Comparison of ENCODE assay signal across 26 cellular contexts in genomic region chr2:11652555-11652954, GRCh38. TPM values are rescaled to one million over a fixed set of nuclear protein-coding genes. Genes with fewer than 3 reads are reported as not detected.
DNase-seq lines count a peak whose midpoint lies in the region; ATAC-seq and TF ChIP-seq lines count a peak whose summit lies in the region.
"Had no signal": no experiment of that assay in that cellular context is flagged by ENCODE, and none has a peak within 500 bp of the region (broad histone marks: within the 10 kb centered on the region; RNA-seq: fewer than 3 reads in every experiment).

No MANE protein-coding gene starts in this region.

- H3K9me2 ChIP-seq in GM23248 (ENCODE audit: insufficient read depth): no peaks in the 10 kb centered on the region

- in situ Hi-C loops in GM23248 (cut with MboI): no loop called here

- H3K9me3 ChIP-seq in GM23248 (ENCODE audit: low read depth) (no peaks in the 10 kb centered on the region), thyroid gland (no peaks in the 10 kb centered on the region)
- H3K9me3 ChIP-seq: esophagus squamous epithelium, ovary, Peyer's patch, stomach had no signal

- no peak for TF ChIP-seq CTCF in thyroid gland (IDR thresholded peaks at IDR 0.05)

- H3K4me1 ChIP-seq in GM23248 (ENCODE audit: insufficient read depth) (no peaks in the 10 kb centered on the region), thyroid gland (no peaks in the 10 kb centered on the region)
- H3K4me1 ChIP-seq: Peyer's patch had no signal

- peak; percentile 10 for DNase-seq in GM23248
- DNase-seq in astrocyte of the hippocampus (ENCODE audit: low read depth, low spot score): peak; percentile 76
- DNase-seq in globus pallidus (ENCODE audit: low spot score): peak; percentile 80
- peak; percentile 13 for DNase-seq in stromal cell of bone marrow (ENCODE audit: low read depth)
- DNase-seq in thyroid gland: no peak
- DNase-seq: activated CD4-positive, alpha-beta memory T cell treated with anti-CD3 and anti-CD28 coated beads for 36 hours; activated CD4-positive, alpha-beta T cell treated with anti-CD3 and anti-CD28 coated beads for 1 hour; activated CD8-positive, alpha-beta memory T cell treated with anti-CD3 and anti-CD28 coated beads, Interleukin-2, amount 50 U/mL, for 48 hours; activated naive CD4-positive, alpha-beta T cell treated with anti-CD3 and anti-CD28 coated beads, Interleukin-2, amount 10 ng/mL, durations not matched to agents 7 days and 5 days; DMS79 treated with DMSO at 0.1 percent for 48 hours; esophagus squamous epithelium; MV-4-11; NCI-H1436 treated with DMSO at 0.1 percent for 48 hours; NCI-H748 treated with DMSO at 0.1 percent for 48 hours; ovary; Peyer's patch; SIG-M5; stimulated activated CD4-positive, alpha-beta T cell treated with anti-CD3 and anti-CD28 coated beads, Interleukin-4, amount 100 ng/mL, for 1 hour; stomach had no signal

- intact Hi-C loops in thyroid gland (cut with DNase I): no loop called here

- H3K4me3 ChIP-seq in GM23248 (no peak overlapping the region), thyroid gland (replicated peaks in 1 of 3) (no peak overlapping the region)
- H3K4me3 ChIP-seq: esophagus squamous epithelium, ovary, Peyer's patch, stomach had no signal

- no peak overlapping the region for H2AFZ ChIP-seq in GM23248

- H3F3A ChIP-seq in GM23248 (ENCODE audit: insufficient read depth): no peaks in the 10 kb centered on the region

- H3K36me3 ChIP-seq in GM23248 (ENCODE audit: low read depth) (no peaks in the 10 kb centered on the region), thyroid gland (no peaks in the 10 kb centered on the region)
- H3K36me3 ChIP-seq: esophagus squamous epithelium, ovary, Peyer's patch, stomach had no signal

- no peak for ATAC-seq in HG03196 (IDR thresholded peaks at IDR 0.05; ENCODE audit: unreplicated experiment)
- ATAC-seq in HG03432 (IDR thresholded peaks at IDR 0.05; ENCODE audit: unreplicated experiment): no peak

- no peaks in the 10 kb centered on the region for H3K79me2 ChIP-seq in GM23248 (ENCODE audit: insufficient read depth)

- H3K27me3 ChIP-seq in GM23248 (replicated peaks; ENCODE audit: insufficient read depth): peaks cover 46% of the 10 kb centered on the region
- H3K27me3 ChIP-seq in thyroid gland: no peaks in the 10 kb centered on the region
- H3K27me3 ChIP-seq: ovary, Peyer's patch had no signal

- no peak overlapping the region for H3K9ac ChIP-seq in GM23248

- 2 to 4% methylated on average over 3 of the region's 3 CpGs for WGBS in GM23248 (ENCODE audit: low coverage in 1 of 2, low lambda C conversion rate in 2 of 2, missing lambda C conversion rate in 2 of 2), 2 experiments
- 53 to 67% methylated on average over 3 of the region's 3 CpGs for WGBS in thyroid gland, 2 donors

- H3K27ac ChIP-seq in GM23248 (no peak overlapping the region), thyroid gland (no peak overlapping the region)
- H3K27ac ChIP-seq: C4-2B, esophagus squamous epithelium, Peyer's patch, stomach had no signal

- H3K4me2 ChIP-seq in GM23248 (ENCODE audit: unreplicated experiment): no peak overlapping the region

- no peak for TF ChIP-seq POLR2A in thyroid gland (IDR thresholded peaks at IDR 0.05)

- H4K20me1 ChIP-seq in GM23248 (ENCODE audit: insufficient read depth): no peaks in the 10 kb centered on the region

RNA-seq across cellular contexts. Expression of gene NTSR2, which starts 17.4 kb away (rescaled TPM):
- not detected in 2 replicates for total RNA-seq in GM23248 (2014; rRNA removed; shearing (Covaris generic))
- not detected in 2 replicates for polyA plus RNA-seq in GM23248 (2016; fragmentation: Nextera tagmentation; extraction: Ambion mirVana)
- not detected for total RNA-seq in thyroid gland
- total RNA-seq: activated CD4-positive, alpha-beta memory T cell treated with anti-CD3 and anti-CD28 coated beads for 36 hours; activated T-helper 1 cell treated with anti-CD3 and anti-CD28 coated beads, Interleukin-12 subunit alpha, Interleukin-12 subunit beta, Interleukin-2, Interleukin-4 antibody, amounts not matched to agents 30 ng/mL and 10 ng/mL and 1 ng/mL, durations not matched to agents 14 hours and 24 hours and 36 hours; esophagus squamous epithelium; neural crest cell; Peyer's patch; stomach; T-helper 2 cell treated with Interferon-gamma antibody and Interleukin-4, amounts not matched to agents 100 ng/mL and 5 ng/mL, for 36 hours had no signal
- polyA plus RNA-seq: IgD-negative memory B cell, stomach had no signal

Comparison
In these comparisons a context has a peak if more than half of its experiments do, and no peak if none do; other contexts are left out.
1. DNase-seq: peak in GM23248 (single experiment), astrocyte of the hippocampus (single experiment), globus pallidus (single experiment) and stromal cell of bone marrow (single experiment); none in thyroid gland (0 of 2).